In genomic region chr20:6999381-6999780, GRCh38 we compare ENCODE assay signal across 25 cellular contexts.
DNase-seq lines count a peak whose midpoint lies in the region; ATAC-seq, FAIRE-seq and TF ChIP-seq lines count a peak whose summit lies in the region.
"Had no signal": no experiment of that assay in that cellular context is flagged by ENCODE, and none has a peak within 500 bp of the region (broad histone marks: within the 10 kb centered on the region; RNA-seq: fewer than 3 reads in every experiment).

No MANE protein-coding gene starts in this region.

- H3K4me1 ChIP-seq in mammary epithelial cell (ENCODE audit: insufficient read depth, low read length) (peaks cover 22% of the 10 kb centered on the region), breast epithelium (no peaks in the 10 kb centered on the region), keratinocyte (ENCODE audit: control insufficient read depth, extremely low read depth, insufficient read depth, low read length) (peaks cover 11% of the 10 kb centered on the region), upper lobe of right lung (no peaks in the 10 kb centered on the region)
- H3K4me1 ChIP-seq in CD8-positive, alpha-beta T cell (ENCODE audit: insufficient read depth, low read length), result no peaks in the 10 kb centered on the region
- H3K4me1 ChIP-seq: BE2C, Caco-2 had no signal

- H3K9me3 ChIP-seq in mammary epithelial cell (replicated peaks; ENCODE audit: insufficient read depth, low read length), result no peaks in the 10 kb centered on the region
- no peaks in the 10 kb centered on the region for H3K9me3 ChIP-seq in breast epithelium
- no peaks in the 10 kb centered on the region for H3K9me3 ChIP-seq in keratinocyte (ENCODE audit: control insufficient read depth, low read depth, low read length)
- no peaks in the 10 kb centered on the region for H3K9me3 ChIP-seq in upper lobe of right lung
- no peaks in the 10 kb centered on the region for H3K9me3 ChIP-seq in CD8-positive, alpha-beta T cell (ENCODE audit: low read length)
- H3K9me3 ChIP-seq: BE2C; BLaER1 treated with 17β-estradiol and CSF1 and Interleukin-3, amounts not matched to agents 10 nM and 100 nM; Caco-2 had no signal

- FAIRE-seq in keratinocyte (lab: Jason Lieb, UNC), result no peak
- FAIRE-seq: A204.1, G401.6, GM12892, GM19239, H1 had no signal

- no peaks in the 10 kb centered on the region for H3K9me1 ChIP-seq in keratinocyte (ENCODE audit: control insufficient read depth, extremely low read depth, insufficient read depth, low read length)

- H3K27ac ChIP-seq in mammary epithelial cell (ENCODE audit: insufficient read depth, low read depth, low read length) (no peak overlapping the region), breast epithelium (no peak overlapping the region), keratinocyte (ENCODE audit: control insufficient read depth, insufficient read depth, low read length) (no peak overlapping the region), upper lobe of right lung (no peak overlapping the region)
- no peak overlapping the region for H3K27ac ChIP-seq in CD8-positive, alpha-beta T cell (ENCODE audit: low read depth, low read length)
- H3K27ac ChIP-seq: 22Rv1; BLaER1 treated with 17β-estradiol and CSF1 and Interleukin-3, amounts not matched to agents 10 nM and 100 nM; GM23248 had no signal

- DNase-seq in NCI-H1417 (lab: John Stamatoyannopoulos, UW), result peak in 2 of 3 experiments; percentile 40 to 69
- no peak for DNase-seq in NCI-H1417 treated with DMSO at 0.1 percent for 48 hours (lab: John Stamatoyannopoulos, UW)
- no peak for DNase-seq in mammary epithelial cell
- no peak for DNase-seq in breast epithelium (ENCODE audit: low spot score in 2 of 2)
- DNase-seq in keratinocyte (ENCODE audit: low read depth, low spot score), result no peak
- DNase-seq in upper lobe of right lung, result no peak
- no peak for DNase-seq in CD8-positive, alpha-beta T cell
- DNase-seq in NCI-H526 treated with DMSO at 0.1 percent for 48 hours (lab: John Stamatoyannopoulos, UW), result no peak
- DNase-seq: AML-193; BE2C; Caco-2; CD4-positive, alpha-beta T cell; DMS153; DND-41; GM23248; H7; HCEC 1CT had no signal

- intact Hi-C loops in mammary epithelial cell (cut with micrococcal nuclease), result no loop called here
- intact Hi-C loops in breast epithelium (cut with DNase I; ENCODE audit: low total_unique reads), result no loop called here
- intact Hi-C loops in upper lobe of right lung (cut with DNase I), result no loop called here
- intact Hi-C loops in CD8-positive, alpha-beta T cell (cut with DNase I, micrococcal nuclease), result no loop called here

- H2AFZ ChIP-seq in mammary epithelial cell (ENCODE audit: low read depth, low read length) (peak overlapping the region; percentile 29), keratinocyte (ENCODE audit: control insufficient read depth, low read length) (peak overlapping the region; percentile 1)
- H2AFZ ChIP-seq: GM23248 had no signal

- no peaks in the 10 kb centered on the region for H4K20me1 ChIP-seq in mammary epithelial cell (ENCODE audit: insufficient read depth, low read length)
- no peaks in the 10 kb centered on the region for H4K20me1 ChIP-seq in keratinocyte (ENCODE audit: control insufficient read depth, extremely low read depth, insufficient read depth, low read length)
- H4K20me1 ChIP-seq: BLaER1 treated with 17β-estradiol and CSF1 and Interleukin-3, amounts not matched to agents 10 nM and 100 nM had no signal

- in situ Hi-C loops in mammary epithelial cell (cut with MboI; ENCODE audit: low sequenced_read_pairs in 2 of 2), result no loop called here

- H3K27ac Mint-ChIP-seq in CD8-positive, alpha-beta T cell, result no peak overlapping the region
- H3K27ac Mint-ChIP-seq: CD14-positive monocyte; CD4-positive, alpha-beta T cell had no signal

- no peaks in the 10 kb centered on the region for H3K4me1 Mint-ChIP-seq in CD8-positive, alpha-beta T cell (ENCODE audit: low read depth)

- dilution Hi-C loops in mammary epithelial cell (cut with HindIII; ENCODE audit: low sequenced_read_pairs) (no loop called here), keratinocyte (cut with MboI; ENCODE audit: extremely low pct_ligation_motif_present, low sequenced_read_pairs) (no loop called here)

- no peak overlapping the region for H3K4me3 Mint-ChIP-seq in CD8-positive, alpha-beta T cell
- H3K4me3 Mint-ChIP-seq: CD14-positive monocyte; CD4-positive, alpha-beta T cell had no signal

- H3K4me2 ChIP-seq in mammary epithelial cell (ENCODE audit: insufficient read depth, low read depth, low read length) (no peak overlapping the region), keratinocyte (ENCODE audit: control insufficient read depth, extremely low read depth, insufficient read depth, low read depth, low read length) (no peak overlapping the region)
- H3K4me2 ChIP-seq: BLaER1 treated with 17β-estradiol and CSF1 and Interleukin-3, amounts not matched to agents 10 nM and 100 nM had no signal

- no peak overlapping the region for H3K9ac ChIP-seq in mammary epithelial cell (ENCODE audit: insufficient read depth, low read length)
- no peak overlapping the region for H3K9ac ChIP-seq in keratinocyte (ENCODE audit: control insufficient read depth, extremely low read depth, insufficient read depth, low read length)
- H3K9ac ChIP-seq: BLaER1 treated with 17β-estradiol and CSF1 and Interleukin-3, amounts not matched to agents 10 nM and 100 nM; GM23248 had no signal

- peaks cover 5% of the 10 kb centered on the region for H3K9me3 Mint-ChIP-seq in CD8-positive, alpha-beta T cell

- CTCF ChIA-PET in mammary epithelial cell (lab: Charles Lee; ENCODE audit: low non-redundant PET), result no interaction called here
- CTCF ChIA-PET in CD8-positive, alpha-beta T cell (lab: Charles Lee), result no interaction called here

- TF ChIP-seq CTCF in mammary epithelial cell (conservative IDR thresholded peaks at IDR 0.05 in 1 of 2, IDR thresholded peaks at IDR 0.05 in 1 of 2; ENCODE audit: extremely low read depth in 1 of 2, insufficient read depth in 1 of 2, low read depth in 1 of 2, low read length in 2 of 2) (no peak), breast epithelium (IDR thresholded peaks at IDR 0.05) (no peak), keratinocyte (optimal IDR thresholded peaks at IDR 0.05 in 1 of 3, IDR thresholded peaks at IDR 0.05 in 1 of 3, conservative IDR thresholded peaks at IDR 0.05 in 1 of 3; ENCODE audit: extremely low read depth in 1 of 3, insufficient read depth in 2 of 3, low read length in 3 of 3) (no peak), upper lobe of right lung (IDR thresholded peaks at IDR 0.05) (no peak)
- TF ChIP-seq CTCF in CD8-positive, alpha-beta T cell (IDR thresholded peaks at IDR 0.05), result no peak

- H3K27me3 Mint-ChIP-seq in CD8-positive, alpha-beta T cell (ENCODE audit: low read depth), result no peaks in the 10 kb centered on the region
- H3K27me3 Mint-ChIP-seq: CD4-positive, alpha-beta T cell had no signal

- H3K4me3 ChIP-seq in mammary epithelial cell (replicated peaks in 1 of 3; ENCODE audit: insufficient read depth in 1 of 3, low read depth in 2 of 3, low read length in 3 of 3), result no peak overlapping the region
- no peak overlapping the region for H3K4me3 ChIP-seq in breast epithelium
- no peak overlapping the region for H3K4me3 ChIP-seq in keratinocyte (ENCODE audit: control insufficient read depth in 2 of 3, extremely low read depth in 1 of 3, insufficient read depth in 2 of 3, low read depth in 1 of 3, low read length in 3 of 3)
- no peak overlapping the region for H3K4me3 ChIP-seq in upper lobe of right lung
- no peak overlapping the region for H3K4me3 ChIP-seq in CD8-positive, alpha-beta T cell (ENCODE audit: low read depth, low read length)
- H3K4me3 ChIP-seq: BLaER1 treated with 17β-estradiol and CSF1 and Interleukin-3, amounts not matched to agents 10 nM and 100 nM; GM23248 had no signal

- H3K27me3 ChIP-seq in mammary epithelial cell (ENCODE audit: insufficient read depth, low read length) (no peaks in the 10 kb centered on the region), breast epithelium (no peaks in the 10 kb centered on the region), keratinocyte (ENCODE audit: control insufficient read depth, extremely low read depth, insufficient read depth, low read length) (no peaks in the 10 kb centered on the region), upper lobe of right lung (no peaks in the 10 kb centered on the region)
- no peaks in the 10 kb centered on the region for H3K27me3 ChIP-seq in CD8-positive, alpha-beta T cell (ENCODE audit: insufficient read depth, low read length)
- H3K27me3 ChIP-seq: BE2C; BLaER1 treated with 17β-estradiol and CSF1 and Interleukin-3, amounts not matched to agents 10 nM and 100 nM had no signal

- no peaks in the 10 kb centered on the region for H3K36me3 Mint-ChIP-seq in CD8-positive, alpha-beta T cell
- H3K36me3 Mint-ChIP-seq: CD14-positive monocyte had no signal

- H3K36me3 ChIP-seq in mammary epithelial cell (ENCODE audit: insufficient read depth, low read length) (no peaks in the 10 kb centered on the region), breast epithelium (no peaks in the 10 kb centered on the region), keratinocyte (ENCODE audit: control insufficient read depth in 2 of 2, extremely low read depth in 1 of 2, insufficient read depth in 2 of 2, low read length in 2 of 2) (no peaks in the 10 kb centered on the region), upper lobe of right lung (no peaks in the 10 kb centered on the region)
- H3K36me3 ChIP-seq in CD8-positive, alpha-beta T cell (ENCODE audit: insufficient read depth, low read length), result no peaks in the 10 kb centered on the region
- H3K36me3 ChIP-seq: BE2C; BLaER1 treated with 17β-estradiol and CSF1 and Interleukin-3, amounts not matched to agents 10 nM and 100 nM had no signal

- no peak for TF ChIP-seq POLR2A in breast epithelium (IDR thresholded peaks at IDR 0.05)

- no peaks in the 10 kb centered on the region for H3K79me2 ChIP-seq in mammary epithelial cell (ENCODE audit: insufficient read depth, low read length)
- no peaks in the 10 kb centered on the region for H3K79me2 ChIP-seq in keratinocyte (ENCODE audit: control insufficient read depth, insufficient read depth, low read length)

- POLR2A ChIA-PET in CD8-positive, alpha-beta T cell (lab: Charles Lee), result no interaction called here

- ATAC-seq in upper lobe of right lung, result peak; percentile 29
- ATAC-seq in CD8-positive, alpha-beta T cell, result no peak

- BruUV-seq in mammary epithelial cell (replicated peaks; lab: Mats Ljungman, UMichigan), result no TSS peak

- 52% methylated on average over 6 of the region's 6 CpGs for WGBS in mammary epithelial cell (ENCODE audit: low coverage, missing lambda C conversion rate)

Comparison
In these comparisons a context has a peak if more than half of its experiments do, and no peak if none do; other contexts are left out.
1. DNase-seq: peak in NCI-H1417 (2 of 3); none in NCI-H1417 treated with DMSO at 0.1 percent for 48 hours (single experiment), mammary epithelial cell (single experiment), breast epithelium (0 of 2), keratinocyte (single experiment), upper lobe of right lung (single experiment), CD8-positive, alpha-beta T cell (0 of 7) and NCI-H526 treated with DMSO at 0.1 percent for 48 hours (single experiment).